ENCODE assay signal across 12 cellular contexts in the genomic region with DNA sequence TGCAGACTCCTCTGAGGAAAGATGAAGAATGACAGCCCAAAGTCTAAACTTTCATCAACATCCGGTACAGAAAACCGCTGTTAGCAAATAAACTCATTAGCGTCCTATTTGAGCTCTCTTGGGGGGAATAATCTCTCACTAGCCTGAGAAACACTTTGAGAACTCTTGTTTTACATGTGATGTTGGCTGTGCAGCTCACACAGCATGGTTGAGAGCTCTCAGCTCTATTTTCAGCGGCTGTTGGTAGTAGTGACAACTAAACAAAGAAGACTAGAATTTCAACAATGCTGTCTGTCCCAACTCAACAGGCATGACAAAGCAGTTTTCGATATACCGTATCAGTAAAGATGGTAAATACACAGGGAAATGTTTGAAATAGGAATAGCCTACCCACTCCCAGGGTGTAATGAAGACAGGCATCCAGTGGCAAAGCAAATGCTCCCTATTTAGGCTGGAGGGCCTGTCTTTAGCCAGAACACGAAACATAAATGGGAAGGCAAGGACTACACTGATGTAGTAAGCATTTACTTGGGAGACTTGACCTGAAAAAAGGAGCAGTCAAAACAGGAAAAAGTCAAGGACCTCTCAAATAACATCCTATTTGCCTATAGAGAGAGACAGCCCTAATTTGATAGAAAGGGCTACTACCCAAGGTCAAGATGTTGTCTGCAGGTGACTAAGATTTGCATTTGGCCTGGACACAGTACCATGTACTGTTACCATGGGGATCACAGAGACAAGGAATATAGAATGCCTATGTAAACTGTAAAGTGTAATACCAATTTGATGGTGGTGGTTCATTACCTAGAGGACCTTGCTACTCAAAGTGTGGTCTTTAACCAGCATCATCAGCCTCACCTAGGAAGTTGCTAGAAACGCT.
DNase-seq lines count a peak whose midpoint lies in the region; ATAC-seq and TF ChIP-seq lines count a peak whose summit lies in the region.
"Had no signal": no experiment of that assay in that cellular context is flagged by ENCODE, and none has a peak within 500 bp of the region (broad histone marks: within the 10 kb centered on the region; RNA-seq: fewer than 3 reads in every experiment).

No MANE protein-coding gene starts in this region.

- no peaks in the 10 kb centered on the region for H3K79me2 ChIP-seq in osteoblast (ENCODE audit: insufficient read depth, low read length)

- H3K27me3 ChIP-seq in osteoblast (ENCODE audit: insufficient read depth, low read length) (no peaks in the 10 kb centered on the region), adrenal gland (no peaks in the 10 kb centered on the region)
- H3K27me3 ChIP-seq: gastroesophageal sphincter had no signal

- intact Hi-C loops in adrenal gland (cut with DNase I), result no loop called here

- H3K4me2 ChIP-seq in osteoblast (ENCODE audit: insufficient read depth, low read length), result no peak overlapping the region

- no peak for ATAC-seq in GM19463 (IDR thresholded peaks at IDR 0.05; ENCODE audit: unreplicated experiment)
- ATAC-seq: gastroesophageal sphincter; stimulated activated naive CD8-positive, alpha-beta T cell treated with anti-CD3 and anti-CD28 coated beads, Interleukin-15, Interleukin-2, amounts not matched to agents 100 U/mL and 50 U/mL, for 24 hours had no signal

- no peak overlapping the region for H3K27ac ChIP-seq in osteoblast (ENCODE audit: low read depth, low read length)
- no peak overlapping the region for H3K27ac ChIP-seq in adrenal gland
- H3K27ac ChIP-seq: gastroesophageal sphincter had no signal

- H4K20me1 ChIP-seq in osteoblast (ENCODE audit: insufficient read depth, low read length), result no peaks in the 10 kb centered on the region

- peak; percentile 21 for DNase-seq in ELF-1 (ENCODE audit: low read depth, low spot score)
- peak; percentile 46 for DNase-seq in NB4 (ENCODE audit: low read depth)
- peak; percentile 5 for DNase-seq in fibroblast of villous mesenchyme (ENCODE audit: low read depth)
- peak; percentile 55 for DNase-seq in osteoblast (ENCODE audit: insufficient read length, low spot score, missing footprints)
- DNase-seq in adrenal gland, result no peak
- DNase-seq in G401 (ENCODE audit: low spot score), result no peak
- DNase-seq in activated naive CD4-positive, alpha-beta T cell treated with Interleukin-2 at 50 U/mL for 16 hours, result no peak
- DNase-seq: left cardiac atrium; stimulated activated CD4-positive, alpha-beta T cell treated with anti-CD3 and anti-CD28 coated beads, Interleukin-4, amount 100 ng/mL, for 4 hours; stimulated activated naive CD8-positive, alpha-beta T cell treated with anti-CD3 and anti-CD28 coated beads, Interleukin-15, Interleukin-2, amounts not matched to agents 100 U/mL and 50 U/mL, for 24 hours had no signal

- in situ Hi-C loops in G401 (cut with HindIII; ENCODE audit: low sequenced_read_pairs), result no loop called here

- 89 to 92% (median 91%) methylated on average over 8 of the region's 8 CpGs for WGBS in adrenal gland, 4 donors

- no peak for TF ChIP-seq POLR2A in NB4 (IDR thresholded peaks at IDR 0.05; ENCODE audit: extremely low read depth, insufficient read length)
- TF ChIP-seq POLR2A in adrenal gland (IDR thresholded peaks at IDR 0.05), result no peak

- H3K36me3 ChIP-seq in osteoblast (ENCODE audit: insufficient read depth, low read length), result no peaks in the 10 kb centered on the region
- H3K36me3 ChIP-seq in adrenal gland (replicated peaks in 1 of 2), result no peaks in the 10 kb centered on the region
- H3K36me3 ChIP-seq: gastroesophageal sphincter had no signal

- H3K9me3 ChIP-seq in osteoblast (ENCODE audit: low read depth, low read length), result no peaks in the 10 kb centered on the region
- H3K9me3 ChIP-seq in adrenal gland (replicated peaks in 1 of 3), result no peaks in the 10 kb centered on the region
- H3K9me3 ChIP-seq: gastroesophageal sphincter had no signal

- H3K4me3 ChIP-seq in NB4 (ENCODE audit: low read depth, low read length), result no peak overlapping the region
- no peak overlapping the region for H3K4me3 ChIP-seq in fibroblast of villous mesenchyme (ENCODE audit: low read depth, low read length)
- H3K4me3 ChIP-seq in osteoblast (ENCODE audit: insufficient read depth, low read length), result no peak overlapping the region
- no peak overlapping the region for H3K4me3 ChIP-seq in adrenal gland
- H3K4me3 ChIP-seq: gastroesophageal sphincter had no signal

- H3K4me1 ChIP-seq in osteoblast (ENCODE audit: insufficient read depth, low read length) (peaks cover 23% of the 10 kb centered on the region), adrenal gland (replicated peaks in 1 of 2) (peaks cover 6 to 15% of the 10 kb centered on the region in 2 donors)

- peak overlapping the region; percentile 17 for H2AFZ ChIP-seq in osteoblast (ENCODE audit: low read length)

- TF ChIP-seq CTCF in NB4 (IDR thresholded peaks at IDR 0.05; ENCODE audit: low read depth, low read length), result no peak
- TF ChIP-seq CTCF in fibroblast of villous mesenchyme (IDR thresholded peaks at IDR 0.05; ENCODE audit: insufficient read depth, low read depth, low read length), result no peak
- no peak for TF ChIP-seq CTCF in osteoblast (IDR thresholded peaks at IDR 0.05; ENCODE audit: extremely low read depth, low read depth, low read length)
- TF ChIP-seq CTCF in adrenal gland (IDR thresholded peaks at IDR 0.05), result no peak

Comparison
In these comparisons a context has a peak if more than half of its experiments do, and no peak if none do; other contexts are left out.
1. DNase-seq: peak in ELF-1 (single experiment), NB4 (single experiment), fibroblast of villous mesenchyme (single experiment) and osteoblast (single experiment); none in adrenal gland (0 of 7), G401 (single experiment) and activated naive CD4-positive, alpha-beta T cell treated with Interleukin-2 at 50 U/mL for 16 hours (single experiment).